In genomic region chr6:46583081-46583480, GRCh38 we compare ENCODE assay signal across 28 cellular contexts.
DNase-seq lines count a peak whose midpoint lies in the region; ATAC-seq, FAIRE-seq and TF ChIP-seq lines count a peak whose summit lies in the region.
"Had no signal": no experiment of that assay in that cellular context is flagged by ENCODE, and none has a peak within 500 bp of the region (broad histone marks: within the 10 kb centered on the region; RNA-seq: fewer than 3 reads in every experiment).

No MANE protein-coding gene starts in this region.

- no peaks in the 10 kb centered on the region for H3K79me1 ChIP-seq in mesendoderm (ENCODE audit: low read length)

- H3K36me3 ChIP-seq in K562 (ENCODE audit: control insufficient read depth, insufficient read depth, low read length) (no peaks in the 10 kb centered on the region), mesendoderm (ENCODE audit: control insufficient read depth, insufficient read depth, low read length) (no peaks in the 10 kb centered on the region), thoracic aorta (no peaks in the 10 kb centered on the region)
- H3K36me3 ChIP-seq: brain microvascular endothelial cell, HAP-1, SJSA1 had no signal

- CTCF ChIA-PET in K562 (lab: Yijun Ruan, JAX; ENCODE audit: low intra/inter-chr PET ratio): no interaction called here

- 0% methylated on average over 2 of the region's 2 CpGs for WGBS in K562 (ENCODE audit: insufficient coverage, low coverage, missing lambda C conversion rate)
- no CpG with 5 or more reads among the region's 2 CpGs for WGBS in mesendoderm (ENCODE audit: extremely low coverage, insufficient coverage, low lambda C conversion rate)

- H3K4me3 Mint-ChIP-seq in activated T-helper 2 cell treated with anti-CD3 and anti-CD28 coated beads, Interferon-gamma antibody, Interleukin-2, Interleukin-4, amounts not matched to agents 10 μg/mL and 5 μg/mL and 100 μg/mL, durations not matched to agents 14 hours and 24 hours and 36 hours (ENCODE audit: low read depth): no peak overlapping the region
- H3K4me3 Mint-ChIP-seq in activated T-cell treated with anti-CD3 and anti-CD28 coated beads, Interleukin-2, amount 50 U/mL, for 24 hours: no peak overlapping the region
- H3K4me3 Mint-ChIP-seq: activated CD8-positive, alpha-beta T cell treated with anti-CD3 and anti-CD28 coated beads for 36 hours; stimulated activated memory B cell treated with anti-CD40 and anti-IgM and Interleukin-4, amounts not matched to agents 10 μg/mL and 1 μg/mL and 100 μg/mL, for 72 hours had no signal

- TF ChIP-seq RAD21 in K562 (CRISPR knock-in tag; conservative IDR thresholded peaks at IDR 0.05 in 1 of 2, IDR thresholded peaks at IDR 0.05 in 1 of 2): no peak

- no peak overlapping the region for H2BK120ac ChIP-seq in mesendoderm (ENCODE audit: low read depth, low read length)

- ATAC-seq in K562 (no peak), thoracic aorta (ENCODE audit: insufficient number of reproducible peaks, low FRiP score, low read depth) (no peak), GM19324 (IDR thresholded peaks at IDR 0.05; ENCODE audit: low FRiP score, unreplicated experiment) (no peak), HG03045 (IDR thresholded peaks at IDR 0.05; ENCODE audit: unreplicated experiment) (no peak)
- ATAC-seq: activated CD8-positive, alpha-beta T cell treated with anti-CD3 and anti-CD28 coated beads for 36 hours; stimulated activated memory B cell treated with anti-CD40 and anti-IgM and Interleukin-4, amounts not matched to agents 10 μg/mL and 1 μg/mL and 100 μg/mL, for 72 hours had no signal

- no peak overlapping the region for H3K56ac ChIP-seq in mesendoderm (ENCODE audit: low read length)

- H3K9me1 ChIP-seq in K562 (ENCODE audit: control insufficient read depth, insufficient read depth, low read length): no peaks in the 10 kb centered on the region

- no peak overlapping the region for H2AFZ ChIP-seq in K562 (ENCODE audit: low read depth, low read length)

- no peaks in the 10 kb centered on the region for H3K27me3 ChIP-seq in K562 (ENCODE audit: control insufficient read depth in 2 of 2, insufficient read depth in 2 of 2, low read length in 2 of 2)
- no peaks in the 10 kb centered on the region for H3K27me3 ChIP-seq in mesendoderm (ENCODE audit: insufficient read depth, low read length, poor library complexity)
- H3K27me3 ChIP-seq in thoracic aorta (replicated peaks; ENCODE audit: insufficient read depth): no peaks in the 10 kb centered on the region
- H3K27me3 ChIP-seq: brain microvascular endothelial cell, SJSA1 had no signal

- H3K27ac ChIP-seq in K562 (ENCODE audit: extremely low read depth, low read depth, low read length): no peak overlapping the region
- no peak overlapping the region for H3K27ac ChIP-seq in mesendoderm (ENCODE audit: low read depth, low read length)
- H3K27ac ChIP-seq in thoracic aorta: peak overlapping the region; percentile 35 to 70
- H3K27ac ChIP-seq: brain microvascular endothelial cell, SJSA1 had no signal

- intact Hi-C loops in K562 (cut with micrococcal nuclease): no loop called here
- intact Hi-C loops in activated T-helper 2 cell treated with anti-CD3 and anti-CD28 coated beads, Interferon-gamma antibody, Interleukin-2, Interleukin-4, amounts not matched to agents 10 μg/mL and 5 μg/mL and 100 μg/mL, durations not matched to agents 14 hours and 24 hours and 36 hours (cut with micrococcal nuclease): no loop called here

- no peak overlapping the region for H2BK15ac ChIP-seq in mesendoderm (replicated peaks; ENCODE audit: low read depth)

- H2AK5ac ChIP-seq in mesendoderm (ENCODE audit: low read length): no peak overlapping the region

- no peaks in the 10 kb centered on the region for H3K36me3 Mint-ChIP-seq in activated T-helper 2 cell treated with anti-CD3 and anti-CD28 coated beads, Interferon-gamma antibody, Interleukin-2, Interleukin-4, amounts not matched to agents 10 μg/mL and 5 μg/mL and 100 μg/mL, durations not matched to agents 14 hours and 24 hours and 36 hours (ENCODE audit: low read depth)
- H3K36me3 Mint-ChIP-seq in activated T-cell treated with anti-CD3 and anti-CD28 coated beads, Interleukin-2, amount 50 U/mL, for 24 hours (ENCODE audit: low read depth): no peaks in the 10 kb centered on the region
- H3K36me3 Mint-ChIP-seq: stimulated activated memory B cell treated with anti-CD40 and anti-IgM and Interleukin-4, amounts not matched to agents 10 μg/mL and 1 μg/mL and 100 μg/mL, for 72 hours had no signal

- TF ChIP-seq CTCF in K562 (IDR thresholded peaks at IDR 0.05 in 2 of 3, conservative IDR thresholded peaks at IDR 0.05 in 1 of 3; ENCODE audit: insufficient read depth in 2 of 3, low read depth in 1 of 3, low read length in 3 of 3) (no peak), thoracic aorta (IDR thresholded peaks at IDR 0.05) (no peak)

- TF ChIP-seq EP300 in K562 (IDR thresholded peaks at IDR 0.05; ENCODE audit: low read length): no peak

- no peak overlapping the region for H4K5ac ChIP-seq in mesendoderm (ENCODE audit: low read length)

- H3K4me2 ChIP-seq in K562 (ENCODE audit: insufficient read depth, low read length) (no peak overlapping the region), mesendoderm (ENCODE audit: low read length) (no peak overlapping the region)

- in situ Hi-C loops in K562 (cut with MboI): no loop called here

- H3K4me1 ChIP-seq in K562 (replicated peaks in 1 of 2; ENCODE audit: control insufficient read depth in 2 of 2, insufficient read depth in 2 of 2, low read length in 2 of 2) (no peaks in the 10 kb centered on the region), mesendoderm (ENCODE audit: control insufficient read depth, low read depth, low read length) (no peaks in the 10 kb centered on the region), thoracic aorta (ENCODE audit: control insufficient read depth in 1 of 2, low read depth in 2 of 2) (peaks cover 26 to 39% of the 10 kb centered on the region in 2 donors)
- H3K4me1 ChIP-seq: Caco-2, HAP-1, SJSA1 had no signal

- H2BK5ac ChIP-seq in mesendoderm (ENCODE audit: low read length): no peak overlapping the region

- DNase-seq in LHCN-M2 (ENCODE audit: low read depth): peak; percentile 39
- DNase-seq in K562 (ENCODE audit: extremely low read depth in 1 of 4, low spot score in 3 of 4): no peak
- DNase-seq in mesendoderm: peak; percentile 7
- no peak for DNase-seq in thoracic aorta (ENCODE audit: low spot score)
- DNase-seq in activated T-helper 2 cell treated with anti-CD3 and anti-CD28 coated beads, Interferon-gamma antibody, Interleukin-2, Interleukin-4, amounts not matched to agents 10 μg/mL and 5 μg/mL and 100 μg/mL, durations not matched to agents 14 hours and 24 hours and 36 hours (ENCODE audit: low spot score): no peak
- DNase-seq in activated T-cell treated with anti-CD3 and anti-CD28 coated beads, Interleukin-2, amount 50 U/mL, for 24 hours: no peak
- DNase-seq: activated CD4-positive, CD25-positive, alpha-beta regulatory T cell treated with anti-CD3 and anti-CD28 coated beads, Interleukin-2, amount 50 U/mL, for 72 hours; activated CD8-positive, alpha-beta T cell treated with anti-CD3 and anti-CD28 coated beads for 36 hours; activated gamma-delta T cell treated with Interleukin-2 at 50 U/mL for 16 hours; activated T-cell treated with anti-CD3 and anti-CD28 coated beads for 4 hours; brain microvascular endothelial cell; C1 segment of cervical spinal cord; Caco-2; effector memory CD4-positive, alpha-beta T cell; EL; kidney; NCI-H1436; nucleus accumbens; stimulated activated CD4-positive, alpha-beta T cell treated with anti-CD3 and anti-CD28 coated beads, Interleukin-4, amount 100 ng/mL, for 1 hour; T-helper 1 cell had no signal

- H4K20me1 ChIP-seq in K562 (replicated peaks; ENCODE audit: control insufficient read depth, insufficient read depth, low read length): no peaks in the 10 kb centered on the region

- no peak overlapping the region for H3K4me3 ChIP-seq in K562
- no peak overlapping the region for H3K4me3 ChIP-seq in mesendoderm (ENCODE audit: low read length)
- H3K4me3 ChIP-seq in thoracic aorta: no peak overlapping the region
- H3K4me3 ChIP-seq: HAP-1, lung, SJSA1 had no signal

- H3K79me2 ChIP-seq in K562 (ENCODE audit: control insufficient read depth, insufficient read depth, low read length) (no peaks in the 10 kb centered on the region), mesendoderm (ENCODE audit: control insufficient read depth, insufficient read depth, low read length) (no peaks in the 10 kb centered on the region)

- H3K23ac ChIP-seq in mesendoderm (ENCODE audit: low read length): no peak overlapping the region

- H3K27ac Mint-ChIP-seq in activated T-helper 2 cell treated with anti-CD3 and anti-CD28 coated beads, Interferon-gamma antibody, Interleukin-2, Interleukin-4, amounts not matched to agents 10 μg/mL and 5 μg/mL and 100 μg/mL, durations not matched to agents 14 hours and 24 hours and 36 hours: no peak overlapping the region
- no peak overlapping the region for H3K27ac Mint-ChIP-seq in activated T-cell treated with anti-CD3 and anti-CD28 coated beads, Interleukin-2, amount 50 U/mL, for 24 hours
- H3K27ac Mint-ChIP-seq: activated CD8-positive, alpha-beta T cell treated with anti-CD3 and anti-CD28 coated beads for 36 hours; stimulated activated memory B cell treated with anti-CD40 and anti-IgM and Interleukin-4, amounts not matched to agents 10 μg/mL and 1 μg/mL and 100 μg/mL, for 72 hours had no signal

- no peak overlapping the region for H4K8ac ChIP-seq in mesendoderm (ENCODE audit: low read depth, low read length)

- no peaks in the 10 kb centered on the region for H3K9me3 Mint-ChIP-seq in activated T-helper 2 cell treated with anti-CD3 and anti-CD28 coated beads, Interferon-gamma antibody, Interleukin-2, Interleukin-4, amounts not matched to agents 10 μg/mL and 5 μg/mL and 100 μg/mL, durations not matched to agents 14 hours and 24 hours and 36 hours
- H3K9me3 Mint-ChIP-seq in activated T-cell treated with anti-CD3 and anti-CD28 coated beads, Interleukin-2, amount 50 U/mL, for 24 hours: no peaks in the 10 kb centered on the region
- H3K9me3 Mint-ChIP-seq: activated CD8-positive, alpha-beta T cell treated with anti-CD3 and anti-CD28 coated beads for 36 hours; stimulated activated memory B cell treated with anti-CD40 and anti-IgM and Interleukin-4, amounts not matched to agents 10 μg/mL and 1 μg/mL and 100 μg/mL, for 72 hours had no signal

- POLR2A ChIA-PET in K562 (lab: Yijun Ruan, JAX): no interaction called here

- peaks cover 7% of the 10 kb centered on the region for H3K27me3 Mint-ChIP-seq in activated T-helper 2 cell treated with anti-CD3 and anti-CD28 coated beads, Interferon-gamma antibody, Interleukin-2, Interleukin-4, amounts not matched to agents 10 μg/mL and 5 μg/mL and 100 μg/mL, durations not matched to agents 14 hours and 24 hours and 36 hours (ENCODE audit: low read depth)
- peaks cover 23% of the 10 kb centered on the region for H3K27me3 Mint-ChIP-seq in activated T-cell treated with anti-CD3 and anti-CD28 coated beads, Interleukin-2, amount 50 U/mL, for 24 hours
- H3K27me3 Mint-ChIP-seq: stimulated activated memory B cell treated with anti-CD40 and anti-IgM and Interleukin-4, amounts not matched to agents 10 μg/mL and 1 μg/mL and 100 μg/mL, for 72 hours had no signal

- no peak overlapping the region for H3K4ac ChIP-seq in mesendoderm (ENCODE audit: low read depth, low read length)

- no peak overlapping the region for H3K18ac ChIP-seq in mesendoderm (ENCODE audit: low read length)

- TF ChIP-seq POLR2A in K562 (conservative IDR thresholded peaks at IDR 0.05): no peak

- H3K9me3 ChIP-seq in K562 (replicated peaks; ENCODE audit: control insufficient read depth, insufficient read depth, low read depth, low read length) (no peaks in the 10 kb centered on the region), thoracic aorta (no peaks in the 10 kb centered on the region)
- H3K9me3 ChIP-seq: Caco-2, SJSA1 had no signal

- H3K9ac ChIP-seq in K562 (ENCODE audit: insufficient read depth in 1 of 2, low read depth in 2 of 2, low read length in 2 of 2) (no peak overlapping the region), mesendoderm (ENCODE audit: low read length) (no peak overlapping the region)

- H3K4me1 Mint-ChIP-seq in activated T-helper 2 cell treated with anti-CD3 and anti-CD28 coated beads, Interferon-gamma antibody, Interleukin-2, Interleukin-4, amounts not matched to agents 10 μg/mL and 5 μg/mL and 100 μg/mL, durations not matched to agents 14 hours and 24 hours and 36 hours (ENCODE audit: low read depth): no peaks in the 10 kb centered on the region
- H3K4me1 Mint-ChIP-seq in activated T-cell treated with anti-CD3 and anti-CD28 coated beads, Interleukin-2, amount 50 U/mL, for 24 hours (ENCODE audit: low read depth): no peaks in the 10 kb centered on the region
- H3K4me1 Mint-ChIP-seq: stimulated activated memory B cell treated with anti-CD40 and anti-IgM and Interleukin-4, amounts not matched to agents 10 μg/mL and 1 μg/mL and 100 μg/mL, for 72 hours had no signal

- no peak for FAIRE-seq in K562 (lab: Jason Lieb, UNC)
- FAIRE-seq: GM12892, kidney, RCC 7860 had no signal

- no TSS peak for BruUV-seq in K562 (replicated peaks; lab: Mats Ljungman, UMichigan)

Comparison
In these comparisons a context has a peak if more than half of its experiments do, and no peak if none do; other contexts are left out.
1. DNase-seq: peak in LHCN-M2 (single experiment) and mesendoderm (single experiment); none in K562 (0 of 4), thoracic aorta (single experiment), activated T-helper 2 cell treated with anti-CD3 and anti-CD28 coated beads, Interferon-gamma antibody, Interleukin-2, Interleukin-4, amounts not matched to agents 10 μg/mL and 5 μg/mL and 100 μg/mL, durations not matched to agents 14 hours and 24 hours and 36 hours (single experiment) and activated T-cell treated with anti-CD3 and anti-CD28 coated beads, Interleukin-2, amount 50 U/mL, for 24 hours (single experiment).
2. H3K27ac ChIP-seq: peak in thoracic aorta (2 of 2); none in K562 (single experiment) and mesendoderm (single experiment).